ENCODE assay signal across 14 cellular contexts in the genomic region with DNA sequence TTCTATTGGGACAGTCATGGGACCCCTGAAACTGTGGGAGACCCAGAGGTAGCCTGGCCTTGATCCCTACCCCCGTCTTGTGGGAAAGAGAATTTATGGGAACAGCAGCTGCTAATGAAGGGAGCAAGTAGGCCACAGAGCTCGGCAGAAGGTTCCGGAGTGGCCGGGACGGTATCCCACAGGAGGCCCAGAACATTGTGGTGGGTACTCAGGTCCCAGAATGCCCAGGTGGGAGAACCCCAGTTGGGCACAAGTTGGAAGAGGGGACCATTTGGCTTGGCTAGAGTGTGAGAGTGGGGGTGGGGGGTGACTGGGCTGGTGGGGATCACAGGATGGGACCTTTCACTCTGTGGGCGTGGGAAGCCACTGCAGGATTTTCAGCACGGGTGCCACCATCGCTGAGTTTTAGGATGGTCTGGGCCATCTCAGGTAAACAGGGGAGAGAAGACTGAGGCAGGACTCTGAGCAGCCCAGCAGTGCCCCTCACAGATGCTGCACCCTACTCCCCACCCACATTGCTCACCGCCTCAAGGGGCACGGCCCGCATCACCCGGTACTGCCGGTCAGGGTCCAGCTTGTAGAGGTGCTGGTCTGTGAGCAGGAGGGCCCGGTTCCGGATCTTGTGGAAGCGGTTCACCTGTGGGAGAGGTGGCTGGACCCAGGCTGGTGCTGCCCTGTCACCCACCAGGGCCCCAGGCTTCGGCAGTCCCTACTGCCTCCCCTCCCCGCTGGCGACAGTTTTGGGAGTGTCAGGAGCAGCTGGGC. TPM values are rescaled to one million over a fixed set of nuclear protein-coding genes. Genes with fewer than 3 reads are reported as not detected.
DNase-seq lines count a peak whose midpoint lies in the region; ATAC-seq and TF ChIP-seq lines count a peak whose summit lies in the region.
"Had no signal": no experiment of that assay in that cellular context is flagged by ENCODE, and none has a peak within 500 bp of the region (broad histone marks: within the 10 kb centered on the region; RNA-seq: fewer than 3 reads in every experiment).

No MANE protein-coding gene starts in this region.

- CTCF ChIA-PET in activated CD4-positive, alpha-beta T cell treated with anti-CD3 and anti-CD28 coated beads for 36 hours (lab: Charles Lee) = interaction anchor here (1.4 to 1.9 kb wide), 2 partner anchors 10 to 172 kb away, joined by 3 to 9 read pairs; no protein-coding TSS in a partner anchor

- no peaks in the 10 kb centered on the region for H3F3A ChIP-seq in neural progenitor cell (ENCODE audit: low read depth)

- no peak overlapping the region for H3K4me2 ChIP-seq in neural progenitor cell

- no peaks in the 10 kb centered on the region for H3K4me1 ChIP-seq in neural progenitor cell

- TF ChIP-seq POLR2A in GM15510 (IDR thresholded peaks at IDR 0.05; ENCODE audit: borderline replicate concordance, extremely low read depth, insufficient read length) = peak; percentile 12

- POLR2A ChIA-PET in activated CD4-positive, alpha-beta T cell treated with anti-CD3 and anti-CD28 coated beads for 36 hours (lab: Charles Lee) = interaction anchor here (0.8 to 2.6 kb wide), 3 partner anchors 8 to 114 kb away, joined by 3 to 11 read pairs (median 4); no protein-coding TSS in a partner anchor

- H3K9ac ChIP-seq in neural progenitor cell = no peak overlapping the region

- DNase-seq in activated CD4-positive, alpha-beta T cell treated with anti-CD3 and anti-CD28 coated beads for 36 hours = peak; percentile 26
- no peak for DNase-seq in activated CD4-positive, alpha-beta T cell treated with anti-CD3 and anti-CD28 coated beads for 4 hours
- DNase-seq in activated naive CD8-positive, alpha-beta T cell treated with anti-CD3 and anti-CD28 coated beads, Interleukin-2, amount 50 U/mL, for 24 hours = peak; percentile 10
- DNase-seq in neural progenitor cell (ENCODE audit: low spot score) = no peak
- DNase-seq in effector CD4-positive, alpha-beta T cell = no peak
- no peak for DNase-seq in T-helper 9 cell
- no peak for DNase-seq in iPS-NIHi11 (ENCODE audit: low spot score)
- DNase-seq: KBM-7, NCI-H1105 treated with DMSO at 0.1 percent for 48 hours, SIG-M5 had no signal

- no peaks in the 10 kb centered on the region for H3K9me3 ChIP-seq in neural progenitor cell (ENCODE audit: low read depth)

- H3K4me3 ChIP-seq in neural progenitor cell = no peak overlapping the region

- H3K27ac ChIP-seq in neural progenitor cell = no peak overlapping the region
- H3K27ac ChIP-seq: epithelial cell of prostate had no signal

- H3K9me3 Mint-ChIP-seq in activated CD4-positive, alpha-beta T cell treated with anti-CD3 and anti-CD28 coated beads for 36 hours (ENCODE audit: low read depth) = no peaks in the 10 kb centered on the region
- no peaks in the 10 kb centered on the region for H3K9me3 Mint-ChIP-seq in activated naive CD8-positive, alpha-beta T cell treated with anti-CD3 and anti-CD28 coated beads, Interleukin-2, amount 50 U/mL, for 24 hours
- H3K9me3 Mint-ChIP-seq in neural progenitor cell = no peaks in the 10 kb centered on the region
- H3K9me3 Mint-ChIP-seq: type B pancreatic cell had no signal

- H2AFZ ChIP-seq in neural progenitor cell (replicated peaks) = peak overlapping the region; percentile 87

- H3K36me3 Mint-ChIP-seq in activated CD4-positive, alpha-beta T cell treated with anti-CD3 and anti-CD28 coated beads for 36 hours (ENCODE audit: low read depth) = peaks cover 47% of the 10 kb centered on the region
- peaks cover 49% of the 10 kb centered on the region for H3K36me3 Mint-ChIP-seq in activated naive CD8-positive, alpha-beta T cell treated with anti-CD3 and anti-CD28 coated beads, Interleukin-2, amount 50 U/mL, for 24 hours (ENCODE audit: low read depth)
- H3K36me3 Mint-ChIP-seq in neural progenitor cell = no peaks in the 10 kb centered on the region
- H3K36me3 Mint-ChIP-seq: type B pancreatic cell had no signal

- H3K36me3 ChIP-seq in neural progenitor cell = no peaks in the 10 kb centered on the region

- intact Hi-C loops in activated CD4-positive, alpha-beta T cell treated with anti-CD3 and anti-CD28 coated beads for 36 hours (cut with DNase I, micrococcal nuclease) = no loop called here

- no peak for TF ChIP-seq CTCF in neural progenitor cell (IDR thresholded peaks at IDR 0.05)

- no peak for ATAC-seq in activated CD4-positive, alpha-beta T cell treated with anti-CD3 and anti-CD28 coated beads for 36 hours
- ATAC-seq in activated naive CD8-positive, alpha-beta T cell treated with anti-CD3 and anti-CD28 coated beads, Interleukin-2, amount 50 U/mL, for 24 hours = no peak

- no peak overlapping the region for H3K4me3 Mint-ChIP-seq in activated CD4-positive, alpha-beta T cell treated with anti-CD3 and anti-CD28 coated beads for 36 hours
- H3K4me3 Mint-ChIP-seq in activated naive CD8-positive, alpha-beta T cell treated with anti-CD3 and anti-CD28 coated beads, Interleukin-2, amount 50 U/mL, for 24 hours = no peak overlapping the region
- no peak overlapping the region for H3K4me3 Mint-ChIP-seq in neural progenitor cell

- no peak overlapping the region for H3K27ac Mint-ChIP-seq in activated CD4-positive, alpha-beta T cell treated with anti-CD3 and anti-CD28 coated beads for 36 hours
- H3K27ac Mint-ChIP-seq in activated naive CD8-positive, alpha-beta T cell treated with anti-CD3 and anti-CD28 coated beads, Interleukin-2, amount 50 U/mL, for 24 hours = peak overlapping the region; percentile 5
- no peak overlapping the region for H3K27ac Mint-ChIP-seq in neural progenitor cell
- H3K27ac Mint-ChIP-seq: type B pancreatic cell had no signal

- peaks cover 49% of the 10 kb centered on the region for H3K27me3 ChIP-seq in neural progenitor cell

- peaks cover 20% of the 10 kb centered on the region for H3K4me1 Mint-ChIP-seq in activated CD4-positive, alpha-beta T cell treated with anti-CD3 and anti-CD28 coated beads for 36 hours
- peaks cover 28% of the 10 kb centered on the region for H3K4me1 Mint-ChIP-seq in activated naive CD8-positive, alpha-beta T cell treated with anti-CD3 and anti-CD28 coated beads, Interleukin-2, amount 50 U/mL, for 24 hours
- H3K4me1 Mint-ChIP-seq in neural progenitor cell = no peaks in the 10 kb centered on the region

- no peaks in the 10 kb centered on the region for H3K79me2 ChIP-seq in neural progenitor cell (ENCODE audit: low read depth)

- no peaks in the 10 kb centered on the region for H3K27me3 Mint-ChIP-seq in activated CD4-positive, alpha-beta T cell treated with anti-CD3 and anti-CD28 coated beads for 36 hours
- H3K27me3 Mint-ChIP-seq in activated naive CD8-positive, alpha-beta T cell treated with anti-CD3 and anti-CD28 coated beads, Interleukin-2, amount 50 U/mL, for 24 hours = no peaks in the 10 kb centered on the region
- H3K27me3 Mint-ChIP-seq in neural progenitor cell (ENCODE audit: insufficient read depth, low read depth) = peaks cover 5% of the 10 kb centered on the region

- H4K20me1 ChIP-seq in neural progenitor cell (ENCODE audit: low read depth) = no peaks in the 10 kb centered on the region

RNA-seq across cellular contexts. Expression of a gene that starts 15.1 kb away (rescaled TPM):
- 100 to 1,000 TPM; 369 to 376 TPM for total RNA-seq in activated CD4-positive, alpha-beta T cell treated with anti-CD3 and anti-CD28 coated beads for 36 hours
- total RNA-seq in neural progenitor cell (ENCODE audit: low replicate concordance) = 0.03 TPM in 1 of 2 replicates, not detected in the other
- total RNA-seq: glomerular endothelial cell had no signal

RNA-seq across cellular contexts. Expression of a gene that starts 36.3 kb away (rescaled TPM):
- total RNA-seq in activated CD4-positive, alpha-beta T cell treated with anti-CD3 and anti-CD28 coated beads for 36 hours = 10 to 100 TPM; 70.1 to 80.1 TPM
- 21.8 and 37.5 TPM in 2 replicates for total RNA-seq in neural progenitor cell (ENCODE audit: low replicate concordance)

Comparison
In these comparisons a context has a peak if more than half of its experiments do, and no peak if none do; other contexts are left out.
1. DNase-seq: peak in activated CD4-positive, alpha-beta T cell treated with anti-CD3 and anti-CD28 coated beads for 36 hours (single experiment) and activated naive CD8-positive, alpha-beta T cell treated with anti-CD3 and anti-CD28 coated beads, Interleukin-2, amount 50 U/mL, for 24 hours (single experiment); none in activated CD4-positive, alpha-beta T cell treated with anti-CD3 and anti-CD28 coated beads for 4 hours (0 of 2), neural progenitor cell (single experiment), effector CD4-positive, alpha-beta T cell (single experiment), T-helper 9 cell (single experiment) and iPS-NIHi11 (single experiment).
2. RNA of a gene that starts 15.1 kb away (total RNA-seq): 369 to 376 TPM in activated CD4-positive, alpha-beta T cell treated with anti-CD3 and anti-CD28 coated beads for 36 hours; 0.03 TPM in neural progenitor cell; every median in the first group is over 100 times any median in the second.